ENCODE assay signal across 16 cellular contexts in genomic region chr6:704037-704436, GRCh38. TPM values are rescaled to one million over a fixed set of nuclear protein-coding genes. Genes with fewer than 3 reads are reported as not detected.
A peak's percentile ranks its signal among the peaks of the same experiment; 100 is the strongest.
DNase-seq lines count a peak whose midpoint lies in the region; FAIRE-seq and TF ChIP-seq lines count a peak whose summit lies in the region.
"Had no signal": no experiment of that assay in that cellular context is flagged by ENCODE, and none has a peak within 500 bp of the region (broad histone marks: within the 10 kb centered on the region; RNA-seq: fewer than 3 reads in every experiment).

No MANE protein-coding gene starts in this region.

- no peaks in the 10 kb centered on the region for H3K9me3 ChIP-seq in astrocyte (ENCODE audit: insufficient read depth, low read depth, low read length)
- H3K9me3 ChIP-seq in hepatocyte (ENCODE audit: low read depth), result no peaks in the 10 kb centered on the region

- CTCF ChIA-PET in HEK293T (lab: Yijun Ruan, JAX), result interaction anchor here (1.0 kb wide), 1 partner anchor 18 kb away, joined by 3 read pairs; no protein-coding TSS in a partner anchor

- H3K4me2 ChIP-seq in astrocyte (ENCODE audit: low read length) (peak overlapping the region; percentile 9), hepatocyte (peak overlapping the region; percentile 9)

- WGBS in hepatocyte (ENCODE audit: low lambda C conversion rate, missing lambda C conversion rate), result 64% methylated on average over 6 of the region's 6 CpGs

- no peaks in the 10 kb centered on the region for H3K27me3 Mint-ChIP-seq in astrocyte (ENCODE audit: low read depth, unreplicated experiment)

- H3K79me2 ChIP-seq in astrocyte (ENCODE audit: insufficient read depth, low read length) (no peaks in the 10 kb centered on the region), hepatocyte (no peaks in the 10 kb centered on the region)

- no peak for FAIRE-seq in astrocyte (lab: Jason Lieb, UNC)
- FAIRE-seq: D721Med, G401.6 had no signal

- no peak overlapping the region for H3K4me3 Mint-ChIP-seq in astrocyte (ENCODE audit: unreplicated experiment)
- H3K4me3 Mint-ChIP-seq: CD4-positive, alpha-beta memory T cell; IgD-negative memory B cell had no signal

- POLR2A ChIA-PET in HEK293T (lab: Yijun Ruan, JAX), result no interaction called here

- no peaks in the 10 kb centered on the region for H3K9me2 ChIP-seq in hepatocyte (replicated peaks; ENCODE audit: insufficient read depth)

- peaks cover 1% of the 10 kb centered on the region for H3K36me3 Mint-ChIP-seq in astrocyte (ENCODE audit: low read depth, unreplicated experiment)
- H3K36me3 Mint-ChIP-seq: CD4-positive, alpha-beta memory T cell; IgD-negative memory B cell had no signal

- H3K27ac ChIP-seq in astrocyte (ENCODE audit: low read depth, low read length), result no peak overlapping the region
- peak overlapping the region; percentile 68 for H3K27ac ChIP-seq in hepatocyte
- H3K27ac ChIP-seq: GM23248 had no signal

- peak; percentile 8 for DNase-seq in NCI-H146 (lab: John Stamatoyannopoulos, UW)
- no peak for DNase-seq in NCI-H146 treated with DMSO at 0.1 percent for 48 hours (lab: John Stamatoyannopoulos, UW; ENCODE audit: unreplicated experiment)
- peak; percentile 32 for DNase-seq in NCI-H2081 treated with DMSO at 0.1 percent for 48 hours (lab: John Stamatoyannopoulos, UW)
- DNase-seq in astrocyte (ENCODE audit: low read depth), result no peak
- DNase-seq in hepatocyte (ENCODE audit: low spot score), result no peak
- DNase-seq in NOMO-1 treated with dmso at 0.1 percent for 144 hours (lab: John Stamatoyannopoulos, UW; ENCODE audit: unreplicated experiment), result no peak
- DNase-seq in HEK293T (ENCODE audit: extremely low spot score), result no peak
- DNase-seq in cerebellar nuclear complex (lab: John Stamatoyannopoulos, UW), result no peak
- DNase-seq: 8988T; CD4-positive, alpha-beta memory T cell; DMS79 treated with DMSO at 0.1 percent for 48 hours; GM23248; NCI-H226 had no signal

- no peaks in the 10 kb centered on the region for H3K36me3 ChIP-seq in astrocyte (ENCODE audit: insufficient read depth, low read length)
- H3K36me3 ChIP-seq in hepatocyte (replicated peaks; ENCODE audit: insufficient read depth, low read depth), result no peaks in the 10 kb centered on the region

- no peak overlapping the region for H3K4me3 ChIP-seq in astrocyte (ENCODE audit: insufficient read depth, low read depth, low read length)
- no peak overlapping the region for H3K4me3 ChIP-seq in hepatocyte
- H3K4me3 ChIP-seq: GM23248 had no signal

- H3K4me1 ChIP-seq in astrocyte (ENCODE audit: insufficient read depth, low read length) (no peaks in the 10 kb centered on the region), hepatocyte (ENCODE audit: insufficient read depth) (peaks cover 15% of the 10 kb centered on the region)

- H2AFZ ChIP-seq in astrocyte (ENCODE audit: low read depth, low read length) (no peak overlapping the region), hepatocyte (no peak overlapping the region)
- H2AFZ ChIP-seq: GM23248 had no signal

- no peaks in the 10 kb centered on the region for H3K9me3 Mint-ChIP-seq in astrocyte (ENCODE audit: unreplicated experiment)
- H3K9me3 Mint-ChIP-seq: CD4-positive, alpha-beta memory T cell; IgD-negative memory B cell had no signal

- H4K20me1 ChIP-seq in astrocyte (ENCODE audit: insufficient read depth, low read length) (no peaks in the 10 kb centered on the region), hepatocyte (ENCODE audit: insufficient read depth, poor library complexity, severe bottlenecking) (no peaks in the 10 kb centered on the region)

- no peak for TF ChIP-seq CTCF in astrocyte (IDR thresholded peaks at IDR 0.05; ENCODE audit: insufficient read depth, low read depth, low read length)
- no peak for TF ChIP-seq CTCF in hepatocyte (IDR thresholded peaks at IDR 0.05; ENCODE audit: poor library complexity)

- H3K27me3 ChIP-seq in astrocyte (ENCODE audit: insufficient read depth, low read length) (no peaks in the 10 kb centered on the region), hepatocyte (peaks cover 7% of the 10 kb centered on the region)

- peaks cover 15% of the 10 kb centered on the region for H3K4me1 Mint-ChIP-seq in astrocyte (ENCODE audit: low read depth, unreplicated experiment)

- H3K27ac Mint-ChIP-seq in astrocyte (ENCODE audit: unreplicated experiment), result no peak overlapping the region
- H3K27ac Mint-ChIP-seq: CD4-positive, alpha-beta memory T cell; IgD-negative memory B cell had no signal

- no peak overlapping the region for H3K9ac ChIP-seq in astrocyte (ENCODE audit: low read length)
- H3K9ac ChIP-seq: GM23248 had no signal

TF ChIP-seq in HEK293T, 16 proteins besides CTCF, POLR2A, EP300 and RAD21:
- no peak for TF ChIP-seq ZNF384 (IDR thresholded peaks at IDR 0.05)
- no peak for TF ChIP-seq FOXM1 (IDR thresholded peaks at IDR 0.05; ENCODE audit: borderline replicate concordance)
- no peak for TF ChIP-seq BHLHE40 (IDR thresholded peaks at IDR 0.05; ENCODE audit: borderline replicate concordance)
- no peak for TF ChIP-seq FOXA1 (IDR thresholded peaks at IDR 0.05)
- no peak for TF ChIP-seq ARNT (IDR thresholded peaks at IDR 0.05)
- no peak for TF ChIP-seq TARDBP (IDR thresholded peaks at IDR 0.05)

RNA-seq across cellular contexts. Expression of gene EXOC2, which starts 11.1 kb away (rescaled TPM):
- 44.4 and 49.7 TPM in 2 replicates for total RNA-seq in astrocyte
- 27.0 and 32.5 TPM in 2 replicates for total RNA-seq in hepatocyte
- 15.4 and 16.9 TPM in 2 replicates for polyA plus RNA-seq in hepatocyte

RNA-seq across cellular contexts. Expression of gene HUS1B, which starts 47.1 kb away (rescaled TPM):
- total RNA-seq in astrocyte (1.3 and 1.6 TPM in 2 replicates), hepatocyte (0.33 and 1.2 TPM in 2 replicates)
- 0.45 and 1.2 TPM in 2 replicates for polyA plus RNA-seq in hepatocyte
- polyA plus RNA-seq: GM23248 had no signal

Comparison
In these comparisons a context has a peak if more than half of its experiments do, and no peak if none do; other contexts are left out.
1. DNase-seq: peak in NCI-H146 (single experiment) and NCI-H2081 treated with DMSO at 0.1 percent for 48 hours (single experiment); none in NCI-H146 treated with DMSO at 0.1 percent for 48 hours (single experiment), astrocyte (single experiment), hepatocyte (single experiment), NOMO-1 treated with dmso at 0.1 percent for 144 hours (single experiment), HEK293T (single experiment) and cerebellar nuclear complex (0 of 2).